In the genomic region with DNA sequence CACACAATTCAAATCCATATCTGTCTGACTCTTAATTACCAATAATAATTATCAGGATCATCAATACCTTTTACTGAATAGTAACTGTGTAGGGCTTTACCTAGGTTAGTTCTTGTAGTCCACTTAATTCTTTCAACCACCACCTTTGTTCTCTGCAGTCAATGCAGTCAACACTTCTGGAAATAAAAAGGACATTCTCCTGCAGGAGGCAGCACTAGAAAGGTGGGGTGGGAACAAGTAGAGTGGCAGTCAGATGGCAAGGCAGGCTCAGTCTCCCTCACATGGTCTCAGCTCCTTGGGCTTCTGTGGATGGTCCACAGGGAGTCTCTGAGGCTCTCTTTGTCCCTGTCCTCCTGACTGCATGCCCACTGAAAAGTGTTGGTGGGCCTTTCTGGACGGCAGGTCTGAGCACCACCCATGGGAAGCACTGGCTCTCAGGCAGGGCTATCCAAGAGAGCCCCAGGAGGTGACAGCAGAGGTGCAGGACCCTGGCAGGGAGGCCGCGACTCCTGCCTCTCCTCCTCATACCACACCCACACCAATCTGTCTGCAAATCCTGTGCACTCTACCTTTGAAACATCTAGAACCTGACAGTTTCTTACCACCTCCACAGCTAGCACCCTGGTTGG, we compare ENCODE assay signal across 17 cellular contexts.
"Had no signal": no experiment of that assay in that cellular context is flagged by ENCODE, and none has a peak within 500 bp of the region (broad histone marks: within the 10 kb centered on the region; RNA-seq: fewer than 3 reads in every experiment).

No MANE protein-coding gene starts in this region.

- H3K9me3 ChIP-seq: adrenal gland had no signal

- H3K36me3 Mint-ChIP-seq: T-cell had no signal

- H3K4me3 ChIP-seq: adrenal gland, pancreas had no signal

- H3K4me1 Mint-ChIP-seq: activated CD4-positive, alpha-beta T cell treated with anti-CD3 and anti-CD28 coated beads, Interleukin-2, amount 10 ng/mL, durations not matched to agents 7 days and 5 days; activated naive CD4-positive, alpha-beta T cell treated with anti-CD3 and anti-CD28 coated beads, Interleukin-2, amount 50 U/mL, for 24 hours; T-cell had no signal

- H3K27ac ChIP-seq: adrenal gland, pancreas had no signal

- H3K4me3 Mint-ChIP-seq: activated CD4-positive, alpha-beta T cell treated with anti-CD3 and anti-CD28 coated beads, Interleukin-2, amount 10 ng/mL, durations not matched to agents 7 days and 5 days; activated naive CD4-positive, alpha-beta T cell treated with anti-CD3 and anti-CD28 coated beads, Interleukin-2, amount 50 U/mL, for 24 hours; neural crest cell; T-cell had no signal

- H3K36me3 ChIP-seq: adrenal gland, pancreas had no signal

- DNase-seq: activated CD4-positive, alpha-beta T cell treated with anti-CD3 and anti-CD28 coated beads, Interleukin-2, amount 10 ng/mL, durations not matched to agents 7 days and 5 days; activated T-cell treated with anti-CD3 and anti-CD28 coated beads, Interleukin-2, amount 50 U/mL, for 1 hour; effector CD4-positive, alpha-beta T cell; foreskin fibroblast; hypothalamus; kidney glomerular epithelial cell; stimulated activated CD4-positive, alpha-beta T cell treated with anti-CD3 and anti-CD28 coated beads, Interleukin-15, amount 100 ng/mL, for 24 hours; stimulated activated CD4-positive, alpha-beta T cell treated with anti-CD3 and anti-CD28 coated beads, Interleukin-4, amount 100 ng/mL, for 1 hour; stimulated activated naive CD8-positive, alpha-beta T cell treated with anti-CD3 and anti-CD28 coated beads, Interleukin-15, Interleukin-2, amounts not matched to agents 100 U/mL and 50 U/mL, for 24 hours; T-cell; T-helper 9 cell; trophoblast cell had no signal

- H3K27ac Mint-ChIP-seq: activated CD4-positive, alpha-beta T cell treated with anti-CD3 and anti-CD28 coated beads, Interleukin-2, amount 10 ng/mL, durations not matched to agents 7 days and 5 days; activated naive CD4-positive, alpha-beta T cell treated with anti-CD3 and anti-CD28 coated beads, Interleukin-2, amount 50 U/mL, for 24 hours; activated T-helper 2 cell treated with anti-CD3 and anti-CD28 coated beads, Interferon-gamma antibody, Interleukin-2, Interleukin-4, amounts not matched to agents 10 μg/mL and 5 μg/mL and 100 μg/mL, durations not matched to agents 14 hours and 24 hours and 36 hours; T-cell had no signal

- H3K27me3 ChIP-seq: adrenal gland had no signal

- ATAC-seq: pancreas; stimulated activated naive CD8-positive, alpha-beta T cell treated with anti-CD3 and anti-CD28 coated beads, Interleukin-15, Interleukin-2, amounts not matched to agents 100 U/mL and 50 U/mL, for 24 hours; T-cell had no signal

- H3K4me1 ChIP-seq: adrenal gland, pancreas had no signal
